In genomic region chr4:166044871-166045270, GRCh38 we compare ENCODE assay signal across 19 cellular contexts.
DNase-seq lines count a peak whose midpoint lies in the region; ATAC-seq, FAIRE-seq and TF ChIP-seq lines count a peak whose summit lies in the region.
"Had no signal": no experiment of that assay in that cellular context is flagged by ENCODE, and none has a peak within 500 bp of the region (broad histone marks: within the 10 kb centered on the region; RNA-seq: fewer than 3 reads in every experiment).

No MANE protein-coding gene starts in this region.

- no peak for FAIRE-seq in frontal cortex (lab: Jason Lieb, UNC)
- FAIRE-seq: A204.1, D721Med had no signal

- no peak overlapping the region for H3K9ac ChIP-seq in SU-DHL-6 (ENCODE audit: low read length)

- DNase-seq in M059J (ENCODE audit: low read depth) (peak; percentile 10), epithelial cell of prostate (ENCODE audit: low read depth, low spot score) (peak; percentile 18), NCI-H345 (lab: John Stamatoyannopoulos, UW) (no peak), BE2C (no peak), frontal cortex (ENCODE audit: low spot score in 2 of 2) (no peak)
- DNase-seq: CD8-positive, alpha-beta T cell; COR-L47; DMS153; DND-41; GF-D8; H9; IMR-90 had no signal

- H2AFZ ChIP-seq in SU-DHL-6 (ENCODE audit: low read depth, low read length, severe bottlenecking) = peak overlapping the region; percentile 27
- H2AFZ ChIP-seq: GM23338 had no signal

- H3K4me1 ChIP-seq in BE2C = no peaks in the 10 kb centered on the region

- H3K36me3 ChIP-seq in SU-DHL-6 (ENCODE audit: low read length) (no peaks in the 10 kb centered on the region), BE2C (no peaks in the 10 kb centered on the region)

- H3K27ac ChIP-seq in SU-DHL-6 (ENCODE audit: low read depth, low read length) = no peak overlapping the region
- H3K27ac ChIP-seq in epithelial cell of prostate = no peak overlapping the region
- H3K27ac ChIP-seq: C4-2B had no signal

- H3K27me3 ChIP-seq in SU-DHL-6 (ENCODE audit: low read length) (no peaks in the 10 kb centered on the region), BE2C (peaks cover 12% of the 10 kb centered on the region; the same call in 1 of the 2 replicates)

- H3K9me3 ChIP-seq in SU-DHL-6 (ENCODE audit: insufficient read depth, low read length) = no peaks in the 10 kb centered on the region
- H3K9me3 ChIP-seq in BE2C = no peaks in the 10 kb centered on the region

- no peak for TF ChIP-seq CTCF in SU-DHL-6 (IDR thresholded peaks at IDR 0.05; ENCODE audit: insufficient read depth, low read length, poor library complexity, severe bottlenecking)
- TF ChIP-seq CTCF in BE2C (IDR thresholded peaks at IDR 0.05; ENCODE audit: low read depth, low read length) = no peak

- H3K4me3 ChIP-seq in SU-DHL-6 (ENCODE audit: insufficient read depth, low read length, poor library complexity, severe bottlenecking) = no peak overlapping the region
- no peak overlapping the region for H3K4me3 ChIP-seq in BE2C (ENCODE audit: low read depth, low read length)
- H3K4me3 ChIP-seq: GM23338 had no signal

- no peaks in the 10 kb centered on the region for H3F3A ChIP-seq in SU-DHL-6 (ENCODE audit: insufficient read depth)

- H4K20me1 ChIP-seq in SU-DHL-6 (ENCODE audit: low read depth, low read length) = no peaks in the 10 kb centered on the region

- H3K9me2 ChIP-seq in SU-DHL-6 (replicated peaks; ENCODE audit: insufficient read depth, low read length) = no peaks in the 10 kb centered on the region

- peak overlapping the region; percentile 51 for H3K4me2 ChIP-seq in SU-DHL-6 (ENCODE audit: low read depth, low read length, poor library complexity, severe bottlenecking)
- H3K4me2 ChIP-seq: GM23338 had no signal

- H3K79me2 ChIP-seq in SU-DHL-6 (ENCODE audit: insufficient read depth, low read length) = no peaks in the 10 kb centered on the region

- ATAC-seq in GM18909 (IDR thresholded peaks at IDR 0.05; ENCODE audit: poor library complexity, unreplicated experiment) (peak; percentile 1), HG02588 (IDR thresholded peaks at IDR 0.05; ENCODE audit: unreplicated experiment) (no peak)
- ATAC-seq: GM23338 had no signal

Comparison
In these comparisons a context has a peak if more than half of its experiments do, and no peak if none do; other contexts are left out.
1. DNase-seq: peak in M059J (single experiment) and epithelial cell of prostate (single experiment); none in NCI-H345 (single experiment), BE2C (single experiment) and frontal cortex (0 of 2).